ENCODE assay signal across 8 cellular contexts in the genomic region with DNA sequence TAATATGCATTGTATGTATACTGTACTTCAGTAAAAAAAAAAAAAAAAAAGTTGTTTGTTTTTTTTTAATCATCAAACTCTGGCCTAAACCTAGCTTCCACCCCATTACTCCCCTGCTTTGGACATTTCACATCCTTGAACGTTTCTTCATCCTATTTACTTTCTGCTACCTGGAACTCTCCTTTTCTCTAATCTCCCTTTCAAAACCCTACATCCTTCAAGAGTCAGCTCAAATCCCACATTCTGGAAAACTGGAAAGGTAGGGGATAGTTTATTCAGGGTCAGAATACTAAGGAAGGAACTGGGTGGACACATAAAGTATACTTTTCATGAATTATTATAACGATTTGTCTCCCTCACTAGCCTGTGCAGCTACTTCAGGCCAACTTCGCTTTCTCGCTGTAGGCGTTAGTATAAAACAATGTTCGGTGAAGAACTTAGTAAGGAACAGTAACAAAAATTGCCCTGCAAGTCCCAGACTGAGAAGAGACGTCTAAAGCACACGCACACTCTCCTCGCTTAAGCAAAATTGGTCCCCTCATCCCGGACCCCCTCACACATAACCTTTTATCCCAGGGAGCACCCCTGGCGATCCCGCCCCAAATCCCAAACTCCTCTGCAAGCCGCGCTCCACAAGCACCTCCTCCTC. TPM values are rescaled to one million over a fixed set of nuclear protein-coding genes. Genes with fewer than 3 reads are reported as not detected.
DNase-seq lines count a peak whose midpoint lies in the region; ATAC-seq, FAIRE-seq and TF ChIP-seq lines count a peak whose summit lies in the region.

No MANE protein-coding gene starts in this region.

- no peak for TF ChIP-seq POLR2A in testis (IDR thresholded peaks at IDR 0.05)

- H3K4me3 ChIP-seq in kidney epithelial cell (ENCODE audit: low read depth, low read length), result peak overlapping the region; percentile 87
- peak overlapping the region; percentile 79 to 83 for H3K4me3 ChIP-seq in testis

- no peaks in the 10 kb centered on the region for H3K9me3 Mint-ChIP-seq in activated CD4-positive, alpha-beta T cell treated with anti-CD3 and anti-CD28 coated beads, Interleukin-2, amount 10 ng/mL, durations not matched to agents 7 days and 5 days
- H3K9me3 Mint-ChIP-seq in activated T-helper 2 cell treated with anti-CD3 and anti-CD28 coated beads, Interferon-gamma antibody, Interleukin-2, Interleukin-4, amounts not matched to agents 10 μg/mL and 5 μg/mL and 100 μg/mL, durations not matched to agents 14 hours and 24 hours and 36 hours, result no peaks in the 10 kb centered on the region

- no peaks in the 10 kb centered on the region for H3K36me3 ChIP-seq in kidney epithelial cell (ENCODE audit: control insufficient read depth, insufficient read depth, low read length)
- no peaks in the 10 kb centered on the region for H3K36me3 ChIP-seq in testis (ENCODE audit: low read depth, missing control alignments)

- intact Hi-C loops in activated T-helper 2 cell treated with anti-CD3 and anti-CD28 coated beads, Interferon-gamma antibody, Interleukin-2, Interleukin-4, amounts not matched to agents 10 μg/mL and 5 μg/mL and 100 μg/mL, durations not matched to agents 14 hours and 24 hours and 36 hours (cut with micrococcal nuclease), result loop anchor here (2.0 to 10.0 kb wide), 4 partner anchors 59 to 364 kb away; a partner anchor contains a TSS
- intact Hi-C loops in testis (cut with DNase I; ENCODE audit: low total_unique reads), result no loop called here

- H3K4me1 ChIP-seq in testis, result no peaks in the 10 kb centered on the region

- no peaks in the 10 kb centered on the region for H3K9me3 ChIP-seq in testis

- CTCF ChIA-PET in activated CD4-positive, alpha-beta T cell treated with anti-CD3 and anti-CD28 coated beads, Interleukin-2, amount 10 ng/mL, durations not matched to agents 7 days and 5 days (lab: Charles Lee), result interaction anchor here (0.6 to 0.9 kb wide), 3 partner anchors 363 to 1124 kb away, joined by 3 to 5 read pairs (median 3); no protein-coding TSS in a partner anchor

- H3K4me3 Mint-ChIP-seq in activated CD4-positive, alpha-beta T cell treated with anti-CD3 and anti-CD28 coated beads, Interleukin-2, amount 10 ng/mL, durations not matched to agents 7 days and 5 days, result peak overlapping the region; percentile 97
- H3K4me3 Mint-ChIP-seq in activated T-helper 2 cell treated with anti-CD3 and anti-CD28 coated beads, Interferon-gamma antibody, Interleukin-2, Interleukin-4, amounts not matched to agents 10 μg/mL and 5 μg/mL and 100 μg/mL, durations not matched to agents 14 hours and 24 hours and 36 hours (ENCODE audit: low read depth), result peak overlapping the region; percentile 93

- H3K4me1 Mint-ChIP-seq in activated CD4-positive, alpha-beta T cell treated with anti-CD3 and anti-CD28 coated beads, Interleukin-2, amount 10 ng/mL, durations not matched to agents 7 days and 5 days, result peaks cover 28% of the 10 kb centered on the region
- H3K4me1 Mint-ChIP-seq in activated T-helper 2 cell treated with anti-CD3 and anti-CD28 coated beads, Interferon-gamma antibody, Interleukin-2, Interleukin-4, amounts not matched to agents 10 μg/mL and 5 μg/mL and 100 μg/mL, durations not matched to agents 14 hours and 24 hours and 36 hours (ENCODE audit: low read depth), result peaks cover 17% of the 10 kb centered on the region

- no peak for FAIRE-seq in HTR-8/SVneo (lab: Jason Lieb, UNC)

- peak overlapping the region; percentile 97 for H3K27ac Mint-ChIP-seq in activated CD4-positive, alpha-beta T cell treated with anti-CD3 and anti-CD28 coated beads, Interleukin-2, amount 10 ng/mL, durations not matched to agents 7 days and 5 days
- peak overlapping the region; percentile 96 for H3K27ac Mint-ChIP-seq in activated T-helper 2 cell treated with anti-CD3 and anti-CD28 coated beads, Interferon-gamma antibody, Interleukin-2, Interleukin-4, amounts not matched to agents 10 μg/mL and 5 μg/mL and 100 μg/mL, durations not matched to agents 14 hours and 24 hours and 36 hours

- H3K27me3 Mint-ChIP-seq in activated CD4-positive, alpha-beta T cell treated with anti-CD3 and anti-CD28 coated beads, Interleukin-2, amount 10 ng/mL, durations not matched to agents 7 days and 5 days, result no peaks in the 10 kb centered on the region
- no peaks in the 10 kb centered on the region for H3K27me3 Mint-ChIP-seq in activated T-helper 2 cell treated with anti-CD3 and anti-CD28 coated beads, Interferon-gamma antibody, Interleukin-2, Interleukin-4, amounts not matched to agents 10 μg/mL and 5 μg/mL and 100 μg/mL, durations not matched to agents 14 hours and 24 hours and 36 hours (ENCODE audit: low read depth)

- WGBS in testis, 2 donors, result 0 to 1% methylated on average over 14 of the region's 14 CpGs

- POLR2A ChIA-PET in activated CD4-positive, alpha-beta T cell treated with anti-CD3 and anti-CD28 coated beads, Interleukin-2, amount 10 ng/mL, durations not matched to agents 7 days and 5 days (lab: Charles Lee), result no interaction called here

- DNase-seq in activated CD4-positive, alpha-beta T cell treated with anti-CD3 and anti-CD28 coated beads, Interleukin-2, amount 10 ng/mL, durations not matched to agents 7 days and 5 days, result no peak
- no peak for DNase-seq in activated CD4-positive, alpha-beta T cell treated with anti-CD3 and anti-CD28 coated beads for 48 hours
- no peak for DNase-seq in activated T-helper 2 cell treated with anti-CD3 and anti-CD28 coated beads, Interferon-gamma antibody, Interleukin-2, Interleukin-4, amounts not matched to agents 10 μg/mL and 5 μg/mL and 100 μg/mL, durations not matched to agents 14 hours and 24 hours and 36 hours (ENCODE audit: low spot score)
- DNase-seq in kidney epithelial cell (ENCODE audit: low read depth), result no peak
- DNase-seq in testis, result no peak
- DNase-seq in stimulated activated CD4-positive, alpha-beta T cell treated with anti-CD3 and anti-CD28 coated beads, Interleukin-4, amount 100 ng/mL, for 24 hours, result no peak
- DNase-seq in HTR-8/SVneo (ENCODE audit: insufficient read length, low spot score), result no peak

- H3K27ac ChIP-seq in testis, result peak overlapping the region; percentile 69 to 87

- no peaks in the 10 kb centered on the region for H3K36me3 Mint-ChIP-seq in activated CD4-positive, alpha-beta T cell treated with anti-CD3 and anti-CD28 coated beads, Interleukin-2, amount 10 ng/mL, durations not matched to agents 7 days and 5 days (ENCODE audit: low read depth)
- no peaks in the 10 kb centered on the region for H3K36me3 Mint-ChIP-seq in activated T-helper 2 cell treated with anti-CD3 and anti-CD28 coated beads, Interferon-gamma antibody, Interleukin-2, Interleukin-4, amounts not matched to agents 10 μg/mL and 5 μg/mL and 100 μg/mL, durations not matched to agents 14 hours and 24 hours and 36 hours (ENCODE audit: low read depth)

- no peak for ATAC-seq in GM18502 (IDR thresholded peaks at IDR 0.05; ENCODE audit: poor library complexity, unreplicated experiment)

- H3K27me3 ChIP-seq in kidney epithelial cell (ENCODE audit: control insufficient read depth, insufficient read depth, low read length), result no peaks in the 10 kb centered on the region
- no peaks in the 10 kb centered on the region for H3K27me3 ChIP-seq in testis

- TF ChIP-seq CTCF in kidney epithelial cell (IDR thresholded peaks at IDR 0.05; ENCODE audit: insufficient read depth, low read length, poor library complexity, severe bottlenecking), result no peak
- TF ChIP-seq CTCF in testis (IDR thresholded peaks at IDR 0.05), result no peak

RNA-seq across cellular contexts. Expression of a gene that starts 0.8 kb away (rescaled TPM):
- total RNA-seq in activated CD4-positive, alpha-beta T cell treated with anti-CD3 and anti-CD28 coated beads, Interleukin-2, amount 10 ng/mL, durations not matched to agents 7 days and 5 days, result 10 to 100 TPM; 18.7 to 21.6 TPM
- 24.9 and 25.7 TPM in 2 replicates for total RNA-seq in activated T-helper 2 cell treated with anti-CD3 and anti-CD28 coated beads, Interferon-gamma antibody, Interleukin-2, Interleukin-4, amounts not matched to agents 10 μg/mL and 5 μg/mL and 100 μg/mL, durations not matched to agents 14 hours and 24 hours and 36 hours
- 20.7 and 26.1 TPM in 2 replicates for total RNA-seq in kidney epithelial cell
- 10 to 100 TPM; 35.0 to 35.7 TPM for total RNA-seq in testis
- 48.9 TPM for polyA plus RNA-seq in testis (ENCODE audit: insufficient read depth, low read depth, low replicate concordance)

RNA-seq across cellular contexts. Expression of a gene that starts 28.0 kb away (rescaled TPM):
- total RNA-seq in activated CD4-positive, alpha-beta T cell treated with anti-CD3 and anti-CD28 coated beads, Interleukin-2, amount 10 ng/mL, durations not matched to agents 7 days and 5 days, result 1 to 10 TPM; 1.3 to 2.6 TPM
- total RNA-seq in activated T-helper 2 cell treated with anti-CD3 and anti-CD28 coated beads, Interferon-gamma antibody, Interleukin-2, Interleukin-4, amounts not matched to agents 10 μg/mL and 5 μg/mL and 100 μg/mL, durations not matched to agents 14 hours and 24 hours and 36 hours, result 4.8 and 5.5 TPM in 2 replicates
- total RNA-seq in kidney epithelial cell (15.0 and 19.9 TPM in 2 replicates), testis (10 to 100 TPM; 35.3 to 59.9 TPM)
- 39.9 TPM for polyA plus RNA-seq in testis (ENCODE audit: insufficient read depth, low read depth, low replicate concordance)
